Comparison of ENCODE assay signal across 21 cellular contexts in the genomic region with DNA sequence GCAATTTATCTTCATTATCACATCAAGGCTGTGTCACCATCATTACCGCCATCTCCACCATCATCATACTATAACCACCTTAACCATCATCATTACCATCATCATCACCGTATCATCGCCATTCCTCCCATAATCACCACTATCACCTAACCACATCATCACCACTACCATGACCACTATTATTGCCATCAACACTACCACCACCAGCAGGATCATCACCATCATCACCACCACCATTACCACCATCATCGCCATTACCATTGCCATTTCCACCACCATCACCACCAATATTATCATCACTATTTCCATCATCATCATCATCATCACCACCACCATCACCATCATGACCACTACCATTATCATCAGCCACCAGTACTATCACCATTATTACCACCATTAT.
"Had no signal": no experiment of that assay in that cellular context is flagged by ENCODE, and none has a peak within 500 bp of the region (broad histone marks: within the 10 kb centered on the region; RNA-seq: fewer than 3 reads in every experiment).

No MANE protein-coding gene starts in this region.

- H3K4me1 ChIP-seq: parathyroid adenoma had no signal

- H3K9me3 ChIP-seq: left ventricle myocardium inferior, right atrium auricular region, spleen, stomach, testis, thyroid gland, transverse colon, upper lobe of left lung had no signal

- H3K27ac Mint-ChIP-seq: mesothelial cell of epicardium; naive thymus-derived CD4-positive, alpha-beta T cell; natural killer cell treated with Interleukin-12 subunit alpha and Interleukin-12 subunit beta and Interleukin-15 and Interleukin-18, amount 100 ng/mL, for 72 hours; progenitor cell of endocrine pancreas; stimulated activated effector memory CD8-positive, alpha-beta T cell treated with anti-CD3 and anti-CD28 coated beads, Interleukin-12 subunit alpha, Interleukin-12 subunit beta, amount 100 ng/mL, for 72 hours had no signal

- DNase-seq: heart right ventricle; left ventricle myocardium inferior; mesendoderm; naive thymus-derived CD4-positive, alpha-beta T cell; small intestine; spleen; stimulated activated CD4-positive, alpha-beta T cell treated with anti-CD3 and anti-CD28 coated beads, Interleukin-4, amount 100 ng/mL, for 24 hours; stimulated activated naive CD4-positive, alpha-beta T cell treated with Interleukin-2 at 50 U/mL for 16 hours; stomach; testis; thyroid gland; transverse colon; upper lobe of left lung had no signal

- H3K4me3 Mint-ChIP-seq: mesothelial cell of epicardium; naive thymus-derived CD4-positive, alpha-beta T cell; natural killer cell treated with Interleukin-12 subunit alpha and Interleukin-12 subunit beta and Interleukin-15 and Interleukin-18, amount 100 ng/mL, for 72 hours; stimulated activated effector memory CD8-positive, alpha-beta T cell treated with anti-CD3 and anti-CD28 coated beads, Interleukin-12 subunit alpha, Interleukin-12 subunit beta, amount 100 ng/mL, for 72 hours had no signal

- H3K4me2 ChIP-seq: hepatocyte had no signal

- H2AFZ ChIP-seq: hepatocyte, parathyroid adenoma had no signal

- ATAC-seq: naive thymus-derived CD4-positive, alpha-beta T cell; natural killer cell treated with Interleukin-12 subunit alpha and Interleukin-12 subunit beta and Interleukin-15 and Interleukin-18, amount 100 ng/mL, for 72 hours; stimulated activated effector memory CD8-positive, alpha-beta T cell treated with anti-CD3 and anti-CD28 coated beads, Interleukin-12 subunit alpha, Interleukin-12 subunit beta, amount 100 ng/mL, for 72 hours had no signal

- H3K9ac ChIP-seq: parathyroid adenoma had no signal

- H3K36me3 ChIP-seq: heart right ventricle, left ventricle myocardium inferior, right atrium auricular region, spleen, stomach, thyroid gland, transverse colon, upper lobe of left lung had no signal

- H3K4me3 ChIP-seq: heart right ventricle, hepatocyte, left ventricle myocardium inferior, lung, right atrium auricular region, spleen, stomach, testis, thyroid gland, transverse colon, upper lobe of left lung had no signal

- H3K27me3 ChIP-seq: heart right ventricle, hepatocyte, right atrium auricular region, spleen, testis, thyroid gland, transverse colon, upper lobe of left lung had no signal

- H3K79me2 ChIP-seq: hepatocyte, parathyroid adenoma had no signal

- H3K36me3 Mint-ChIP-seq: mesothelial cell of epicardium; naive thymus-derived CD4-positive, alpha-beta T cell; natural killer cell treated with Interleukin-12 subunit alpha and Interleukin-12 subunit beta and Interleukin-15 and Interleukin-18, amount 100 ng/mL, for 72 hours; stimulated activated effector memory CD8-positive, alpha-beta T cell treated with anti-CD3 and anti-CD28 coated beads, Interleukin-12 subunit alpha, Interleukin-12 subunit beta, amount 100 ng/mL, for 72 hours had no signal

- H3K4me1 Mint-ChIP-seq: stimulated activated effector memory CD8-positive, alpha-beta T cell treated with anti-CD3 and anti-CD28 coated beads, Interleukin-12 subunit alpha, Interleukin-12 subunit beta, amount 100 ng/mL, for 72 hours had no signal

- H3K9me3 Mint-ChIP-seq: mesothelial cell of epicardium; natural killer cell treated with Interleukin-12 subunit alpha and Interleukin-12 subunit beta and Interleukin-15 and Interleukin-18, amount 100 ng/mL, for 72 hours; stimulated activated effector memory CD8-positive, alpha-beta T cell treated with anti-CD3 and anti-CD28 coated beads, Interleukin-12 subunit alpha, Interleukin-12 subunit beta, amount 100 ng/mL, for 72 hours had no signal

- H3K27ac ChIP-seq: hepatocyte, parathyroid adenoma, stomach, testis, thyroid gland, transverse colon, upper lobe of left lung had no signal
